ENCODE assay signal across 18 cellular contexts in genomic region chr7:103905997-103906396, GRCh38.
"Had no signal": no experiment of that assay in that cellular context is flagged by ENCODE, and none has a peak within 500 bp of the region (broad histone marks: within the 10 kb centered on the region; RNA-seq: fewer than 3 reads in every experiment).

No MANE protein-coding gene starts in this region.

- H3K4me1 ChIP-seq: esophagus muscularis mucosa, gastroesophageal sphincter, sigmoid colon, testis had no signal

- H3K4me3 ChIP-seq: esophagus muscularis mucosa, gastroesophageal sphincter, sigmoid colon, skin epidermis, testis, tibial nerve had no signal

- DNase-seq: effector memory CD8-positive, alpha-beta T cell; glutamatergic neuron; left ventricle myocardium superior; mesendoderm; naive thymus-derived CD4-positive, alpha-beta T cell; posterior cingulate gyrus; sigmoid colon; stimulated activated CD4-positive, alpha-beta T cell treated with anti-CD3 and anti-CD28 coated beads, Interleukin-2, amount 100 ng/mL, for 24 hours; stimulated activated CD4-positive, alpha-beta T cell treated with anti-CD3 and anti-CD28 coated beads, Interleukin-4, amount 100 ng/mL, for 4 hours; stimulated activated naive B cell treated with anti-CD40 and anti-IgM and Interleukin-4, amounts not matched to agents 10 μg/mL and 1 μg/mL and 100 μg/mL, for 72 hours; stimulated activated naive CD8-positive, alpha-beta T cell treated with anti-CD3 and anti-CD28 coated beads, Interleukin-15, amount 100 ng/mL, for 72 hours; testis had no signal

- H3K36me3 ChIP-seq: esophagus muscularis mucosa, gastroesophageal sphincter, neutrophil, sigmoid colon, tibial nerve had no signal

- H3K27me3 ChIP-seq: esophagus muscularis mucosa, gastroesophageal sphincter, neutrophil, sigmoid colon, testis, tibial nerve had no signal

- H3K27ac ChIP-seq: epithelial cell of prostate, esophagus muscularis mucosa, gastroesophageal sphincter, neutrophil, sigmoid colon, skin epidermis, testis had no signal

- ATAC-seq: effector memory CD8-positive, alpha-beta T cell; gastroesophageal sphincter; left ventricle myocardium superior; naive thymus-derived CD4-positive, alpha-beta T cell; stimulated activated naive B cell treated with anti-CD40 and anti-IgM and Interleukin-4, amounts not matched to agents 10 μg/mL and 1 μg/mL and 100 μg/mL, for 72 hours; stimulated activated naive CD8-positive, alpha-beta T cell treated with anti-CD3 and anti-CD28 coated beads, Interleukin-15, amount 100 ng/mL, for 72 hours had no signal

- H3K9me3 ChIP-seq: esophagus muscularis mucosa, gastroesophageal sphincter, neutrophil, sigmoid colon, testis, tibial nerve had no signal
